ENCODE assay signal across 34 cellular contexts in the genomic region with DNA sequence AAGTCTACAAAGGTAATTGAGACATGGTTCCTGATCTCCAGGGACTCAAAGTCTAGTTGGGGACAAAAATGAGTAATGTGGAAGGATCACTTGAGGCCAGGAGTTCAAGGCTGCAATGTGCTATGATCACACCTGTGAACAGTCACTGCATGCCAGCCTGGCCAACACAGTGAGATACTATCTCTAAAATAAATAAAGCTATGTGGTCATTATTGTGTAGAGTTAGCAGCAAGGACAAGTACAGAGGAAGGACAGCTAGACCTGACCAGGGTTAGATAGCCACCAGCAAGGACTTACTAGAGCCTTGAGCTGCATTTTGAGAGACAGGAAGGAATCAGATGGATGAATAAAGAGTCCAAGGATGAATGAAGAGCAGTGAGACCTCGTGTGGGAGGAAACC.
"Had no signal": no experiment of that assay in that cellular context is flagged by ENCODE, and none has a peak within 500 bp of the region (broad histone marks: within the 10 kb centered on the region; RNA-seq: fewer than 3 reads in every experiment).

No MANE protein-coding gene starts in this region.

- ATAC-seq: activated CD8-positive, alpha-beta memory T cell treated with anti-CD3 and anti-CD28 coated beads, Interleukin-2, amount 10 ng/mL, durations not matched to agents 7 days and 5 days; activated CD8-positive, alpha-beta T cell treated with anti-CD3 and anti-CD28 coated beads, Interleukin-2, amount 10 ng/mL, durations not matched to agents 7 days and 5 days; activated naive CD8-positive, alpha-beta T cell treated with anti-CD3 and anti-CD28 coated beads, Interleukin-2, amount 50 U/mL, for 24 hours had no signal

- FAIRE-seq: colon, TTC549 had no signal

- H3K27me3 ChIP-seq: ascending aorta, brain microvascular endothelial cell had no signal

- H3K27ac ChIP-seq: ascending aorta, brain microvascular endothelial cell, breast epithelium, VCaP had no signal

- H3K4me3 Mint-ChIP-seq: activated B cell treated with CpG ODN at 0.5 μM for 24 hours; activated CD4-positive, alpha-beta memory T cell treated with anti-CD3 and anti-CD28 coated beads for 36 hours; activated CD4-positive, alpha-beta T cell treated with anti-CD3 and anti-CD28 coated beads, Interleukin-2, amount 10 ng/mL, durations not matched to agents 7 days and 5 days; activated CD8-positive, alpha-beta memory T cell treated with anti-CD3 and anti-CD28 coated beads, Interleukin-2, amount 10 ng/mL, durations not matched to agents 7 days and 5 days; activated CD8-positive, alpha-beta T cell treated with anti-CD3 and anti-CD28 coated beads, Interleukin-2, amount 10 ng/mL, durations not matched to agents 7 days and 5 days; activated naive CD4-positive, alpha-beta T cell treated with anti-CD3 and anti-CD28 coated beads, Interleukin-2, amount 10 ng/mL, durations not matched to agents 7 days and 5 days; activated naive CD4-positive, alpha-beta T cell treated with anti-CD3 and anti-CD28 coated beads, Interleukin-2, amount 50 U/mL, for 24 hours; activated naive CD8-positive, alpha-beta T cell; activated naive CD8-positive, alpha-beta T cell treated with anti-CD3 and anti-CD28 coated beads, Interleukin-2, amount 10 ng/mL, durations not matched to agents 7 days and 5 days; activated naive CD8-positive, alpha-beta T cell treated with anti-CD3 and anti-CD28 coated beads, Interleukin-2, amount 50 U/mL, for 24 hours; activated T-cell treated with anti-CD3 and anti-CD28 coated beads, Interleukin-2, amount 50 U/mL, for 24 hours; T-helper 1 cell treated with Interleukin-12 subunit alpha and Interleukin-12 subunit beta and Interleukin-4 antibody, amounts not matched to agents 30 μg/mL and 1 μg/mL, for 36 hours; T-helper 2 cell treated with Interferon-gamma antibody and Interleukin-4, amounts not matched to agents 5 μg/mL and 100 μg/mL, for 36 hours had no signal

- H3K36me3 Mint-ChIP-seq: activated CD4-positive, alpha-beta memory T cell treated with anti-CD3 and anti-CD28 coated beads for 36 hours; activated CD8-positive, alpha-beta memory T cell treated with anti-CD3 and anti-CD28 coated beads, Interleukin-2, amount 10 ng/mL, durations not matched to agents 7 days and 5 days; activated naive CD4-positive, alpha-beta T cell treated with anti-CD3 and anti-CD28 coated beads, Interleukin-2, amount 10 ng/mL, durations not matched to agents 7 days and 5 days; activated naive CD4-positive, alpha-beta T cell treated with anti-CD3 and anti-CD28 coated beads, Interleukin-2, amount 50 U/mL, for 24 hours; activated naive CD8-positive, alpha-beta T cell; activated naive CD8-positive, alpha-beta T cell treated with anti-CD3 and anti-CD28 coated beads, Interleukin-2, amount 10 ng/mL, durations not matched to agents 7 days and 5 days had no signal

- H3K4me3 ChIP-seq: ascending aorta, breast epithelium had no signal

- H3K4me1 Mint-ChIP-seq: activated B cell treated with CpG ODN at 0.5 μM for 24 hours; activated CD8-positive, alpha-beta memory T cell treated with anti-CD3 and anti-CD28 coated beads, Interleukin-2, amount 10 ng/mL, durations not matched to agents 7 days and 5 days; activated naive CD4-positive, alpha-beta T cell treated with anti-CD3 and anti-CD28 coated beads, Interleukin-2, amount 10 ng/mL, durations not matched to agents 7 days and 5 days; activated naive CD4-positive, alpha-beta T cell treated with anti-CD3 and anti-CD28 coated beads, Interleukin-2, amount 50 U/mL, for 24 hours; activated naive CD8-positive, alpha-beta T cell treated with anti-CD3 and anti-CD28 coated beads, Interleukin-2, amount 50 U/mL, for 24 hours had no signal

- H3K36me3 ChIP-seq: ascending aorta, brain microvascular endothelial cell, breast epithelium had no signal

- H3K4me1 ChIP-seq: ascending aorta, breast epithelium had no signal

- H3K27ac Mint-ChIP-seq: activated B cell treated with CpG ODN at 0.5 μM for 24 hours; activated CD4-positive, alpha-beta memory T cell treated with anti-CD3 and anti-CD28 coated beads for 36 hours; activated CD4-positive, alpha-beta T cell treated with anti-CD3 and anti-CD28 coated beads, Interleukin-2, amount 10 ng/mL, durations not matched to agents 7 days and 5 days; activated CD8-positive, alpha-beta memory T cell treated with anti-CD3 and anti-CD28 coated beads, Interleukin-2, amount 10 ng/mL, durations not matched to agents 7 days and 5 days; activated CD8-positive, alpha-beta T cell treated with anti-CD3 and anti-CD28 coated beads, Interleukin-2, amount 10 ng/mL, durations not matched to agents 7 days and 5 days; activated naive CD4-positive, alpha-beta T cell treated with anti-CD3 and anti-CD28 coated beads, Interleukin-2, amount 10 ng/mL, durations not matched to agents 7 days and 5 days; activated naive CD4-positive, alpha-beta T cell treated with anti-CD3 and anti-CD28 coated beads, Interleukin-2, amount 50 U/mL, for 24 hours; activated naive CD8-positive, alpha-beta T cell; activated naive CD8-positive, alpha-beta T cell treated with anti-CD3 and anti-CD28 coated beads, Interleukin-2, amount 10 ng/mL, durations not matched to agents 7 days and 5 days; activated naive CD8-positive, alpha-beta T cell treated with anti-CD3 and anti-CD28 coated beads, Interleukin-2, amount 50 U/mL, for 24 hours; activated T-cell treated with anti-CD3 and anti-CD28 coated beads, Interleukin-2, amount 50 U/mL, for 24 hours; activated T-helper 2 cell treated with anti-CD3 and anti-CD28 coated beads, Interferon-gamma antibody, Interleukin-2, Interleukin-4, amounts not matched to agents 10 μg/mL and 5 μg/mL and 100 μg/mL, durations not matched to agents 14 hours and 24 hours and 36 hours; T-helper 1 cell treated with Interleukin-12 subunit alpha and Interleukin-12 subunit beta and Interleukin-4 antibody, amounts not matched to agents 30 μg/mL and 1 μg/mL, for 36 hours; T-helper 2 cell treated with Interferon-gamma antibody and Interleukin-4, amounts not matched to agents 5 μg/mL and 100 μg/mL, for 36 hours had no signal

- H3K9me3 Mint-ChIP-seq: activated B cell treated with CpG ODN at 0.5 μM for 24 hours; activated CD4-positive, alpha-beta memory T cell treated with anti-CD3 and anti-CD28 coated beads for 36 hours; activated CD4-positive, alpha-beta T cell treated with anti-CD3 and anti-CD28 coated beads, Interleukin-2, amount 10 ng/mL, durations not matched to agents 7 days and 5 days; activated naive CD4-positive, alpha-beta T cell treated with anti-CD3 and anti-CD28 coated beads, Interleukin-2, amount 10 ng/mL, durations not matched to agents 7 days and 5 days; activated naive CD4-positive, alpha-beta T cell treated with anti-CD3 and anti-CD28 coated beads, Interleukin-2, amount 50 U/mL, for 24 hours; activated naive CD8-positive, alpha-beta T cell treated with anti-CD3 and anti-CD28 coated beads, Interleukin-2, amount 10 ng/mL, durations not matched to agents 7 days and 5 days; activated naive CD8-positive, alpha-beta T cell treated with anti-CD3 and anti-CD28 coated beads, Interleukin-2, amount 50 U/mL, for 24 hours; activated T-cell treated with anti-CD3 and anti-CD28 coated beads, Interleukin-2, amount 50 U/mL, for 24 hours; activated T-helper 2 cell treated with anti-CD3 and anti-CD28 coated beads, Interferon-gamma antibody, Interleukin-2, Interleukin-4, amounts not matched to agents 10 μg/mL and 5 μg/mL and 100 μg/mL, durations not matched to agents 14 hours and 24 hours and 36 hours; T-helper 1 cell treated with Interleukin-12 subunit alpha and Interleukin-12 subunit beta and Interleukin-4 antibody, amounts not matched to agents 30 μg/mL and 1 μg/mL, for 36 hours; T-helper 2 cell treated with Interferon-gamma antibody and Interleukin-4, amounts not matched to agents 5 μg/mL and 100 μg/mL, for 36 hours had no signal

- H3K9me3 ChIP-seq: ascending aorta, breast epithelium had no signal

- DNase-seq: activated B cell treated with CpG ODN at 0.5 μM for 24 hours; activated CD4-positive, alpha-beta memory T cell treated with anti-CD3 and anti-CD28 coated beads for 36 hours; activated CD4-positive, alpha-beta T cell treated with anti-CD3 and anti-CD28 coated beads for 4 hours; activated CD4-positive, alpha-beta T cell treated with anti-CD3 and anti-CD28 coated beads, Interleukin-2, amount 10 ng/mL, durations not matched to agents 7 days and 5 days; activated CD4-positive, alpha-beta T cell treated with anti-CD3 and anti-CD28 coated beads, Interleukin-2, amount 50 U/mL, for 4 hours; activated CD4-positive, CD25-positive, alpha-beta regulatory T cell treated with anti-CD3 and anti-CD28 coated beads, Interleukin-2, amount 50 U/mL, for 72 hours; activated CD8-positive, alpha-beta memory T cell treated with anti-CD3 and anti-CD28 coated beads for 24 hours; activated CD8-positive, alpha-beta memory T cell treated with anti-CD3 and anti-CD28 coated beads, Interleukin-2, amount 10 ng/mL, durations not matched to agents 7 days and 5 days; activated CD8-positive, alpha-beta memory T cell treated with anti-CD3 and anti-CD28 coated beads, Interleukin-2, amount 50 U/mL, for 48 hours; activated CD8-positive, alpha-beta T cell treated with anti-CD3 and anti-CD28 coated beads, Interleukin-2, amount 10 ng/mL, durations not matched to agents 7 days and 5 days; activated effector memory CD4-positive, alpha-beta T cell treated with Interleukin-2 at 50 U/mL for 16 hours; activated gamma-delta T cell; activated naive CD4-positive, alpha-beta T cell treated with anti-CD3 and anti-CD28 coated beads, Interleukin-2, amount 10 ng/mL, durations not matched to agents 7 days and 5 days; activated naive CD4-positive, alpha-beta T cell treated with Interleukin-2 at 50 U/mL for 16 hours; activated naive CD8-positive, alpha-beta T cell treated with anti-CD3 and anti-CD28 coated beads, Interleukin-2, amount 10 ng/mL, durations not matched to agents 7 days and 5 days; activated naive CD8-positive, alpha-beta T cell treated with anti-CD3 and anti-CD28 coated beads, Interleukin-2, amount 50 U/mL, for 24 hours; activated T-cell treated with anti-CD3 and anti-CD28 coated beads, Interleukin-2, amount 50 U/mL, for 24 hours; activated T-cell treated with anti-CD3 and anti-CD28 coated beads, Interleukin-2, amount 50 U/mL, for 48 hours; amygdala; anterior cingulate cortex; brain microvascular endothelial cell; central memory CD4-positive, alpha-beta T cell; T-helper 2 cell; T-helper 9 cell had no signal
